In genomic region chr15:63292241-63292640, GRCh38 we compare ENCODE assay signal across 32 cellular contexts. TPM values are rescaled to one million over a fixed set of nuclear protein-coding genes. Genes with fewer than 3 reads are reported as not detected.
A peak's percentile ranks its signal among the peaks of the same experiment; 100 is the strongest.
DNase-seq lines count a peak whose midpoint lies in the region; ATAC-seq, FAIRE-seq and TF ChIP-seq lines count a peak whose summit lies in the region.
"Had no signal": no experiment of that assay in that cellular context is flagged by ENCODE, and none has a peak within 500 bp of the region (broad histone marks: within the 10 kb centered on the region; RNA-seq: fewer than 3 reads in every experiment).

No MANE protein-coding gene starts in this region.

- H3K36me3 Mint-ChIP-seq in T-helper 17 cell (ENCODE audit: low read depth) (peaks cover 8% of the 10 kb centered on the region), osteocyte (ENCODE audit: unreplicated experiment) (peaks cover 28% of the 10 kb centered on the region)
- H3K36me3 Mint-ChIP-seq in activated CD4-positive, alpha-beta T cell treated with anti-CD3 and anti-CD28 coated beads, Interleukin-2, amount 10 ng/mL, durations not matched to agents 24 days and 14 days (ENCODE audit: low read depth): peaks cover 3% of the 10 kb centered on the region

- POLR2A ChIA-PET in A549 (lab: Yijun Ruan, JAX): interaction anchor here (0.5 kb wide), 1 partner anchor 102 kb away, joined by 3 read pairs; no protein-coding TSS in a partner anchor

- TF ChIP-seq EP300 in A549 (IDR thresholded peaks at IDR 0.05): no peak

- 83% methylated on average over 3 of the region's 3 CpGs for WGBS in A549 (ENCODE audit: missing lambda C conversion rate)

- no peak for DNase-seq in A549 (ENCODE audit: low read depth in 1 of 2, low spot score in 1 of 2)
- DNase-seq in T-helper 17 cell: no peak
- no peak for DNase-seq in coronary artery (ENCODE audit: low spot score)
- DNase-seq in osteocyte (ENCODE audit: extremely low spot score, unreplicated experiment): no peak
- DNase-seq in sciatic nerve (ENCODE audit: low spot score): no peak
- DNase-seq in NCI-H1417 treated with DMSO at 0.1 percent for 48 hours (lab: John Stamatoyannopoulos, UW): no peak
- DNase-seq in activated CD4-positive, alpha-beta T cell treated with anti-CD3 and anti-CD28 coated beads, Interleukin-2, amount 10 ng/mL, durations not matched to agents 24 days and 14 days: no peak
- DNase-seq: activated CD4-positive, alpha-beta T cell treated with anti-CD3 and anti-CD28 coated beads for 4 hours; anterior cingulate cortex; CD4-positive, alpha-beta T cell; cortex of kidney; effector memory CD8-positive, alpha-beta T cell; heart left ventricle; KBM-7; midbrain; naive thymus-derived CD4-positive, alpha-beta T cell; NCI-H2029 treated with DMSO at 0.1 percent for 48 hours; NCI-H524 treated with DMSO at 0.1 percent for 48 hours; nucleus accumbens; PC-3; psoas muscle; stimulated activated naive CD4-positive, alpha-beta T cell; upper lobe of right lung had no signal

- H3K4me3 ChIP-seq in A549: no peak overlapping the region
- no peak overlapping the region for H3K4me3 ChIP-seq in coronary artery
- H3K4me3 ChIP-seq: cardiac muscle cell, GM23338, heart left ventricle, psoas muscle, upper lobe of right lung had no signal

- peak; percentile 74 for FAIRE-seq in A549 (lab: Jason Lieb, UNC)
- FAIRE-seq: HTR-8/SVneo, keratinocyte had no signal

- TF ChIP-seq RAD21 in A549 (conservative IDR thresholded peaks at IDR 0.05 in 1 of 2, IDR thresholded peaks at IDR 0.05 in 1 of 2): no peak

- no peaks in the 10 kb centered on the region for H3K9me3 Mint-ChIP-seq in osteocyte (ENCODE audit: unreplicated experiment)
- H3K9me3 Mint-ChIP-seq in activated CD4-positive, alpha-beta T cell treated with anti-CD3 and anti-CD28 coated beads, Interleukin-2, amount 10 ng/mL, durations not matched to agents 24 days and 14 days: no peaks in the 10 kb centered on the region
- H3K9me3 Mint-ChIP-seq: activated naive CD4-positive, alpha-beta T cell treated with anti-CD3 and anti-CD28 coated beads, Interleukin-2, amount 50 U/mL, for 24 hours; CD4-positive, alpha-beta T cell; effector memory CD8-positive, alpha-beta T cell; GM23338; naive thymus-derived CD4-positive, alpha-beta T cell; T-helper 2 cell treated with Interferon-gamma antibody and Interleukin-4, amounts not matched to agents 5 μg/mL and 100 μg/mL, for 36 hours had no signal

- H3K4me2 ChIP-seq in A549: no peak overlapping the region
- H3K4me2 ChIP-seq: GM23338 had no signal

- CTCF ChIA-PET in A549 (lab: Yijun Ruan, JAX): interaction anchor here (0.6 to 12.5 kb wide), 17 partner anchors 9 to 775 kb away, joined by 3 to 163 read pairs (median 4); partner anchors contain the start of gene RPS27L

- H3K27me3 Mint-ChIP-seq in T-helper 17 cell: no peaks in the 10 kb centered on the region
- no peaks in the 10 kb centered on the region for H3K27me3 Mint-ChIP-seq in osteocyte (ENCODE audit: unreplicated experiment)
- H3K27me3 Mint-ChIP-seq in activated CD4-positive, alpha-beta T cell treated with anti-CD3 and anti-CD28 coated beads, Interleukin-2, amount 10 ng/mL, durations not matched to agents 24 days and 14 days: no peaks in the 10 kb centered on the region
- H3K27me3 Mint-ChIP-seq: activated naive CD4-positive, alpha-beta T cell treated with anti-CD3 and anti-CD28 coated beads, Interleukin-2, amount 50 U/mL, for 24 hours; CD4-positive, alpha-beta T cell; effector memory CD8-positive, alpha-beta T cell; naive thymus-derived CD4-positive, alpha-beta T cell had no signal

- H3K4me1 ChIP-seq in A549: peaks cover 9% of the 10 kb centered on the region; the same call in 2 of the 3 replicates

- no peak overlapping the region for H3K4me3 Mint-ChIP-seq in T-helper 17 cell
- no peak overlapping the region for H3K4me3 Mint-ChIP-seq in osteocyte (ENCODE audit: unreplicated experiment)
- no peak overlapping the region for H3K4me3 Mint-ChIP-seq in activated CD4-positive, alpha-beta T cell treated with anti-CD3 and anti-CD28 coated beads, Interleukin-2, amount 10 ng/mL, durations not matched to agents 24 days and 14 days
- H3K4me3 Mint-ChIP-seq: activated naive CD4-positive, alpha-beta T cell treated with anti-CD3 and anti-CD28 coated beads, Interleukin-2, amount 50 U/mL, for 24 hours; CD4-positive, alpha-beta T cell; effector memory CD8-positive, alpha-beta T cell; GM23338; naive thymus-derived CD4-positive, alpha-beta T cell; T-helper 2 cell treated with Interferon-gamma antibody and Interleukin-4, amounts not matched to agents 5 μg/mL and 100 μg/mL, for 36 hours had no signal

- H3K27ac ChIP-seq in A549 (no peak overlapping the region), coronary artery (peak overlapping the region; percentile 46 to 78)
- H3K27ac ChIP-seq: cardiac muscle cell, foreskin keratinocyte, psoas muscle, VCaP had no signal

- H3K9me3 ChIP-seq in A549: no peaks in the 10 kb centered on the region
- no peaks in the 10 kb centered on the region for H3K9me3 ChIP-seq in T-helper 17 cell (ENCODE audit: control insufficient read depth, low read length, poor library complexity, severe bottlenecking)
- H3K9me3 ChIP-seq: heart left ventricle, psoas muscle, upper lobe of right lung had no signal

- TF ChIP-seq CTCF in A549 (IDR thresholded peaks at IDR 0.05) (no peak), coronary artery (IDR thresholded peaks at IDR 0.05) (no peak), osteocyte (IDR thresholded peaks at IDR 0.05) (no peak)

- peak overlapping the region; percentile 37 for H3K27ac Mint-ChIP-seq in T-helper 17 cell
- H3K27ac Mint-ChIP-seq in osteocyte (ENCODE audit: unreplicated experiment): peak overlapping the region; percentile 96
- no peak overlapping the region for H3K27ac Mint-ChIP-seq in activated CD4-positive, alpha-beta T cell treated with anti-CD3 and anti-CD28 coated beads, Interleukin-2, amount 10 ng/mL, durations not matched to agents 24 days and 14 days
- H3K27ac Mint-ChIP-seq: activated naive CD4-positive, alpha-beta T cell treated with anti-CD3 and anti-CD28 coated beads, Interleukin-2, amount 50 U/mL, for 24 hours; CD4-positive, alpha-beta T cell; effector memory CD8-positive, alpha-beta T cell; GM23338; T-helper 2 cell treated with Interferon-gamma antibody and Interleukin-4, amounts not matched to agents 5 μg/mL and 100 μg/mL, for 36 hours had no signal

- H3K4me1 Mint-ChIP-seq in T-helper 17 cell: peaks cover 16% of the 10 kb centered on the region
- peaks cover 33% of the 10 kb centered on the region for H3K4me1 Mint-ChIP-seq in osteocyte (ENCODE audit: unreplicated experiment)
- H3K4me1 Mint-ChIP-seq in activated CD4-positive, alpha-beta T cell treated with anti-CD3 and anti-CD28 coated beads, Interleukin-2, amount 10 ng/mL, durations not matched to agents 24 days and 14 days: peaks cover 4% of the 10 kb centered on the region

- TF ChIP-seq POLR2A in A549 (IDR thresholded peaks at IDR 0.05; ENCODE audit: low read length): no peak

- intact Hi-C loops in sciatic nerve (cut with DNase I): loop anchor here (5.0 kb wide), 1 partner anchor 110 kb away; no protein-coding TSS in a partner anchor
- intact Hi-C loops in activated CD4-positive, alpha-beta T cell treated with anti-CD3 and anti-CD28 coated beads, Interleukin-2, amount 10 ng/mL, durations not matched to agents 24 days and 14 days (cut with micrococcal nuclease): no loop called here

- ATAC-seq in A549 (no peak), T-helper 17 cell (no peak), sciatic nerve (no peak), HG03025 (IDR thresholded peaks at IDR 0.05; ENCODE audit: low FRiP score, unreplicated experiment) (no peak)
- ATAC-seq: effector memory CD8-positive, alpha-beta T cell; foreskin keratinocyte; GM23338; heart left ventricle; naive thymus-derived CD4-positive, alpha-beta T cell; PC-3; psoas muscle had no signal

TF ChIP-seq in A549, 52 proteins besides CTCF, POLR2A, EP300 and RAD21:
- TF ChIP-seq HOXB5 (CRISPR knock-in tag; IDR thresholded peaks at IDR 0.05): no peak
- TF ChIP-seq HEYL (CRISPR knock-in tag; IDR thresholded peaks at IDR 0.05): no peak
- TF ChIP-seq HES2 (IDR thresholded peaks at IDR 0.05): no peak
- TF ChIP-seq JUN (IDR thresholded peaks at IDR 0.05): no peak
- no peak for TF ChIP-seq ZFP36 (IDR thresholded peaks at IDR 0.05; ENCODE audit: borderline replicate concordance, partially characterized antibody)

RNA-seq across cellular contexts. Expression of gene APH1B, which starts 14.8 kb away (rescaled TPM):
- 25.3 and 28.5 TPM in 2 replicates for polyA plus RNA-seq in A549 (2011; rRNA removed)
- polyA plus RNA-seq in A549 (2012; cell fraction: cytosol; rRNA removed): 6.0 and 9.1 TPM in 2 replicates
- polyA plus RNA-seq in A549 (2012; cell fraction: nucleus; rRNA removed): 6.6 and 10.3 TPM in 2 replicates
- polyA plus RNA-seq in A549 (2017; fragmentation: RNase III; extraction: RNeasy Plus Mini Kit Qiagen cat#74134 plus additional on column Dnase treatment): 14.0 to 19.8 TPM (median 16.4 TPM) in 3 replicates
- 28.0 and 37.2 TPM in 2 replicates for polyA minus RNA-seq in A549 (2011; rRNA and poly(A)+ RNA removed)
- total RNA-seq in T-helper 17 cell: 10 to 100 TPM; 11.8 to 17.6 TPM
- total RNA-seq in osteocyte: 13.9 and 15.9 TPM in 2 replicates
- 22.5 TPM for total RNA-seq in sciatic nerve
- 3.7 and 3.8 TPM in 2 replicates for total RNA-seq in activated CD4-positive, alpha-beta T cell treated with anti-CD3 and anti-CD28 coated beads, Interleukin-2, amount 10 ng/mL, durations not matched to agents 24 days and 14 days

Comparison
In these comparisons a context has a peak if more than half of its experiments do, and no peak if none do; other contexts are left out.
1. H3K27ac ChIP-seq: peak in coronary artery (2 of 2); none in A549 (0 of 2).